ENCODE assay signal across 1 cellular context in the genomic region with DNA sequence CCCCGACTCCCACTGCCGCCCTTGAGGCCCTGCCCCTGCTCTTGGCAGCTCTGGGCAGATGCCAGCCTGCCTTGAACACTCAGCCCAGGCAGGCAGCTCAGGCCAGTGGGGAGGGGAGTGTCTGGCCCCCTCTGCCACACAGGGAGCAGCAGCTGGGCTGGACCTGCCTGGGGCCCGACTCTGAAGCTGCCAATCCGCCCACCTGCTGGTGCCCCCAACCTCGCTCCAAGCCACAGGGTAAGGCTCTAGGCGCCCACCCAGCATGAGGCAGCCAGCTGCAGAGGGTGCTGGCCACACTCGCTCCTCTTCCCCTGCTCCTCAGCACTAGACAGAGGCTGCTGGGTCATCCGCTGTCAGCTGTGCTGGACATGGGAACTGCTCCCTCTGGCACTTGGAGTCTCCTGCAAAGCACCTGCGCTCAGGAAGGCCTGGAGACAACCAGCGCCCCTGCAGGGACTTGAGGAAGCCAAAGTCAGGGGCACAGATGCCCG.
TF ChIP-seq lines count a peak whose summit lies in the region.

No MANE protein-coding gene starts in this region.

TF ChIP-seq in IMR-90, 13 proteins besides CTCF, POLR2A, EP300 and RAD21 (continued from another document):
- TF ChIP-seq RCOR1 (IDR thresholded peaks at IDR 0.05; ENCODE audit: insufficient replicate concordance, low read length) (no peak), RFX5 (IDR thresholded peaks at IDR 0.05; ENCODE audit: low read depth, low read length) (no peak), MAFK (IDR thresholded peaks at IDR 0.05; ENCODE audit: low read depth, low read length) (no peak), MXI1 (IDR thresholded peaks at IDR 0.05; ENCODE audit: borderline replicate concordance, low read depth, low read length) (no peak), BHLHE40 (IDR thresholded peaks at IDR 0.05; ENCODE audit: low read depth, low read length) (no peak), CHD1 (IDR thresholded peaks at IDR 0.05; ENCODE audit: low read depth, low read length) (no peak), FOS (IDR thresholded peaks at IDR 0.05; ENCODE audit: low read depth, low read length) (no peak), NFE2L2 (IDR thresholded peaks at IDR 0.05; ENCODE audit: low read depth, low read length) (no peak), CEBPB (IDR thresholded peaks at IDR 0.05; ENCODE audit: low read depth, low read length) (no peak)
- TF ChIP-seq, protein P1, sequence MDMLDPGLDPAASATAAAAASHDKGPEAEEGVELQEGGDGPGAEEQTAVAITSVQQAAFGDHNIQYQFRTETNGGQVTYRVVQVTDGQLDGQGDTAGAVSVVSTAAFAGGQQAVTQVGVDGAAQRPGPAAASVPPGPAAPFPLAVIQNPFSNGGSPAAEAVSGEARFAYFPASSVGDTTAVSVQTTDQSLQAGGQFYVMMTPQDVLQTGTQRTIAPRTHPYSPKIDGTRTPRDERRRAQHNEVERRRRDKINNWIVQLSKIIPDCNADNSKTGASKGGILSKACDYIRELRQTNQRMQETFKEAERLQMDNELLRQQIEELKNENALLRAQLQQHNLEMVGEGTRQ (IDR thresholded peaks at IDR 0.05; ENCODE audit: low read depth, low read length) = no peak
- TF ChIP-seq, protein P2, sequence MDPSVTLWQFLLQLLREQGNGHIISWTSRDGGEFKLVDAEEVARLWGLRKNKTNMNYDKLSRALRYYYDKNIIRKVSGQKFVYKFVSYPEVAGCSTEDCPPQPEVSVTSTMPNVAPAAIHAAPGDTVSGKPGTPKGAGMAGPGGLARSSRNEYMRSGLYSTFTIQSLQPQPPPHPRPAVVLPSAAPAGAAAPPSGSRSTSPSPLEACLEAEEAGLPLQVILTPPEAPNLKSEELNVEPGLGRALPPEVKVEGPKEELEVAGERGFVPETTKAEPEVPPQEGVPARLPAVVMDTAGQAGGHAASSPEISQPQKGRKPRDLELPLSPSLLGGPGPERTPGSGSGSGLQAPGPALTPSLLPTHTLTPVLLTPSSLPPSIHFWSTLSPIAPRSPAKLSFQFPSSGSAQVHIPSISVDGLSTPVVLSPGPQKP (IDR thresholded peaks at IDR 0.05; ENCODE audit: borderline replicate concordance, low read depth, low read length) = no peak
